8 cellular contexts compared by ENCODE assay signal in the genomic region with DNA sequence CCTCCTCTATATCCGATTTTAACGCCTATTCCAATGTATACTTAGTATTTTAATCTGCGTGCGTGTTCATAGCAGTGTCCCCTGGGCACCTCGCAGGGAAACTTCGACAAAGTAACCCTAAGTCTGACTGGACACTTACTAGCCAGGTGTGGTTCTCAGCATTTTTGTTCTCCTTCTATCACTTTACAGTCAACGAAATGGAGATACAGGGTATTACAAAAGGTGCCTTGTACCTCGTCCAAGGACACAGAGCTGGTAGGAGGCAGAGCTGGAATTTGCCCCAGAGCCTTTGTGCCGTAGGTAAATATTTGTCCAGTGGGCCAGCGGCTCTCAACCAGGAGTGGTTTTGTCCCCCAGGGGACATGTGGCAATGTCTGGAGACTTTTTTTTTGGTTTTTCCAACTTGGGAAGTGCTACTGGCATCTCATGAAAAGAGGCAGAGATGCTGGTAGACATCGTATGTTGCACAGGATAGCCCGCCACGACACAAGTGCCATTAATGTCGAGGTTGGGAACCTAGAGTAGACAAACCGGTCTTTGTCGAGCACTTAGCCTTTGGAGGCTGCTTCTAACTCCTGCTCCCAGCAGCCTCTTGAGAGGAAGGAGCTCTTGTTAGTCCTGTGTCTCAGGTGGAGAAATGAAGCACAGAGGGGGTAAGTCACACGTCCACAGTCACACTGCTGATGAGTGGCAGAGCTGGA. TPM values are rescaled to one million over a fixed set of nuclear protein-coding genes. Genes with fewer than 3 reads are reported as not detected.
DNase-seq lines count a peak whose midpoint lies in the region; ATAC-seq and TF ChIP-seq lines count a peak whose summit lies in the region.

No MANE protein-coding gene starts in this region.

- POLR2A ChIA-PET in A673 (lab: Charles Lee; ENCODE audit: low non-redundant PET) = no interaction called here

- DNase-seq in A673 (ENCODE audit: low spot score) = no peak
- no peak for DNase-seq in astrocyte of the cerebellum (ENCODE audit: low read depth)
- no peak for DNase-seq in mesenchymal stem cell
- DNase-seq in H4 (ENCODE audit: low spot score) = no peak
- DNase-seq in NCI-H82 treated with DMSO at 0.1 percent for 48 hours (lab: John Stamatoyannopoulos, UW; ENCODE audit: unreplicated experiment) = no peak
- DNase-seq in NCI-H524 treated with DMSO at 0.1 percent for 48 hours (lab: John Stamatoyannopoulos, UW) = no peak

- peak overlapping the region; percentile 80 for H3K4me2 ChIP-seq in mesenchymal stem cell (ENCODE audit: low read length, poor library complexity, severe bottlenecking)

- H2BK120ac ChIP-seq in mesenchymal stem cell (ENCODE audit: low read depth, low read length) = no peak overlapping the region

- H3K14ac ChIP-seq in mesenchymal stem cell (ENCODE audit: low read length in 2 of 2) = no peak overlapping the region

- CTCF ChIA-PET in A673 (lab: Charles Lee) = no interaction called here

- H2BK5ac ChIP-seq in mesenchymal stem cell (ENCODE audit: low read depth, low read length, poor library complexity, severe bottlenecking) = no peak overlapping the region

- ATAC-seq in GM21737 (IDR thresholded peaks at IDR 0.05; ENCODE audit: unreplicated experiment) = no peak

- H4K8ac ChIP-seq in mesenchymal stem cell (ENCODE audit: low read length) = no peak overlapping the region

- peaks cover 26% of the 10 kb centered on the region for H3K79me1 ChIP-seq in mesenchymal stem cell (replicated peaks; ENCODE audit: low read length, poor library complexity, severe bottlenecking)

- WGBS in mesenchymal stem cell = 76% methylated on average over 17 of the region's 17 CpGs

- no peak overlapping the region for H2BK15ac ChIP-seq in mesenchymal stem cell (ENCODE audit: low read depth, poor library complexity, severe bottlenecking)

- H3K4me3 ChIP-seq in A673 (ENCODE audit: low read depth, low read length, poor library complexity, severe bottlenecking) = peak overlapping the region; percentile 53
- H3K4me3 ChIP-seq in HUES48 (ENCODE audit: low read depth, low read length) = peak overlapping the region; percentile 64
- peak overlapping the region; percentile 63 for H3K4me3 ChIP-seq in astrocyte of the cerebellum (ENCODE audit: low read depth, low read length)
- peak overlapping the region in 1 of 2 experiments; percentile 86 for H3K4me3 ChIP-seq in mesenchymal stem cell (ENCODE audit: insufficient read depth in 1 of 2, low read depth in 1 of 2, low read length in 2 of 2)

- intact Hi-C loops in A673 (cut with micrococcal nuclease; ENCODE audit: unreplicated experiment) = no loop called here

- H3K9me3 ChIP-seq in A673 (ENCODE audit: low read depth, low read length, poor library complexity, severe bottlenecking) = no peaks in the 10 kb centered on the region
- no peaks in the 10 kb centered on the region for H3K9me3 ChIP-seq in HUES48 (ENCODE audit: control insufficient read depth, insufficient read depth, low read length)
- no peaks in the 10 kb centered on the region for H3K9me3 ChIP-seq in mesenchymal stem cell (ENCODE audit: control insufficient read depth, low read length)

- peak overlapping the region; percentile 27; the same call in 1 of the 2 replicates for H3K9ac ChIP-seq in HUES48 (ENCODE audit: low read depth, low read length)
- peak overlapping the region; percentile 85 for H3K9ac ChIP-seq in mesenchymal stem cell (ENCODE audit: low read length)

- peak overlapping the region in 1 of 2 experiments; percentile 41 for H3K4ac ChIP-seq in mesenchymal stem cell (ENCODE audit: low read depth in 1 of 2, low read length in 2 of 2)

- no peak overlapping the region for H2AFZ ChIP-seq in mesenchymal stem cell (ENCODE audit: low read depth, low read length)

- peak overlapping the region in 1 of 2 experiments; percentile 28 for H3K23ac ChIP-seq in mesenchymal stem cell (ENCODE audit: low read length in 2 of 2)

- in situ Hi-C loops in astrocyte of the cerebellum (cut with HindIII; ENCODE audit: low sequenced_read_pairs) = no loop called here

- TF ChIP-seq CTCF in A673 (conservative IDR thresholded peaks at IDR 0.05; ENCODE audit: low read depth, low read length) (no peak), astrocyte of the cerebellum (IDR thresholded peaks at IDR 0.05; ENCODE audit: low read depth, low read length, missing control alignments) (no peak)

- H3K36me3 ChIP-seq in A673 (ENCODE audit: insufficient read depth, low read length, poor library complexity, severe bottlenecking) (peaks cover 4% of the 10 kb centered on the region), HUES48 (ENCODE audit: control insufficient read depth, insufficient read depth, low read length) (peaks cover 8% of the 10 kb centered on the region), mesenchymal stem cell (ENCODE audit: control insufficient read depth in 1 of 2, insufficient read depth in 2 of 2, low read depth in 1 of 2, low read length in 2 of 2) (peaks cover 6 to 33% of the 10 kb centered on the region in 2 experiments)

- H3K27me3 ChIP-seq in A673 (replicated peaks; ENCODE audit: insufficient read depth, low read depth, low read length, poor library complexity) (no peaks in the 10 kb centered on the region), HUES48 (ENCODE audit: control insufficient read depth, insufficient read depth, low read length) (no peaks in the 10 kb centered on the region), mesenchymal stem cell (ENCODE audit: control insufficient read depth in 1 of 2, insufficient read depth in 1 of 2, low read length in 2 of 2) (no peaks in the 10 kb centered on the region)

- no peak overlapping the region for H3K18ac ChIP-seq in mesenchymal stem cell (ENCODE audit: low read depth in 1 of 2, low read length in 2 of 2)

- no peak overlapping the region for H2AK5ac ChIP-seq in mesenchymal stem cell (ENCODE audit: low read length, severe bottlenecking)

- H2BK12ac ChIP-seq in mesenchymal stem cell (ENCODE audit: low read length in 2 of 2) = no peak overlapping the region

- TSS peak; percentile 24 for BruUV-seq in A673 (replicated peaks; lab: Mats Ljungman, UMichigan)

- H3K4me1 ChIP-seq in A673 (ENCODE audit: insufficient read depth, low read length, poor library complexity, severe bottlenecking) (peaks cover 6% of the 10 kb centered on the region), HUES48 (ENCODE audit: control insufficient read depth, insufficient read depth, low read length) (peaks cover 19% of the 10 kb centered on the region), mesenchymal stem cell (ENCODE audit: control insufficient read depth, insufficient read depth, low read depth, low read length) (peaks cover 15% of the 10 kb centered on the region)

- no peak overlapping the region for H4K91ac ChIP-seq in mesenchymal stem cell (ENCODE audit: low read length)

- H3K27ac ChIP-seq in A673 (ENCODE audit: low read depth, low read length, poor library complexity, severe bottlenecking) (peak overlapping the region; percentile 14), HUES48 (ENCODE audit: low read depth, low read length) (no peak overlapping the region), mesenchymal stem cell (ENCODE audit: low read length, poor library complexity, severe bottlenecking) (no peak overlapping the region)

RNA-seq across cellular contexts. Expression of a gene that starts 1.1 kb away (rescaled TPM):
- total RNA-seq in A673 (2021) = 44.2 and 45.3 TPM in 2 replicates
- 18.1 TPM for polyA plus RNA-seq in mesenchymal stem cell (2013, experiment 1 of 2)
- polyA plus RNA-seq in mesenchymal stem cell (2013, experiment 2 of 2) = 17.4 TPM
- 9.4 and 13.8 TPM in 2 replicates for total RNA-seq in H4 (2014; rRNA removed; shearing (Covaris generic))

RNA-seq across cellular contexts. Expression of a gene that starts 21.1 kb away (rescaled TPM):
- total RNA-seq in A673 (2021) = 48.6 and 51.0 TPM in 2 replicates
- 20.5 TPM for polyA plus RNA-seq in mesenchymal stem cell (2013, experiment 1 of 2)
- polyA plus RNA-seq in mesenchymal stem cell (2013, experiment 2 of 2) = 20.3 TPM
- 8.6 and 12.4 TPM in 2 replicates for total RNA-seq in H4 (2014; rRNA removed; shearing (Covaris generic))

RNA-seq across cellular contexts. Expression of a gene that starts 33.6 kb away (rescaled TPM):
- not detected in 2 replicates for total RNA-seq in A673 (2021)
- polyA plus RNA-seq in mesenchymal stem cell (2013, experiment 1 of 2) = not detected
- polyA plus RNA-seq in mesenchymal stem cell (2013, experiment 2 of 2) = not detected
- 0.35 and 0.43 TPM in 2 replicates for total RNA-seq in H4 (2014; rRNA removed; shearing (Covaris generic))

RNA-seq across cellular contexts. Expression of a gene that starts 55.3 kb away (rescaled TPM):
- not detected in 2 replicates for total RNA-seq in A673 (2021)
- 0.03 TPM for polyA plus RNA-seq in mesenchymal stem cell (2013, experiment 1 of 2)
- 0.03 TPM for polyA plus RNA-seq in mesenchymal stem cell (2013, experiment 2 of 2)
- total RNA-seq in H4 (2014; rRNA removed; shearing (Covaris generic)) = 0.04 and 0.25 TPM in 2 replicates

RNA-seq across cellular contexts. Expression of a gene that starts 59.8 kb away (rescaled TPM):
- not detected in 2 replicates for total RNA-seq in A673 (2021)
- polyA plus RNA-seq in mesenchymal stem cell (2013, experiment 1 of 2) = not detected
- polyA plus RNA-seq in mesenchymal stem cell (2013, experiment 2 of 2) = not detected
- not detected in 2 replicates for total RNA-seq in H4 (2014; rRNA removed; shearing (Covaris generic))
